In genomic region chr14:63273091-63273490, GRCh38 we compare ENCODE assay signal across 32 cellular contexts. TPM values are rescaled to one million over a fixed set of nuclear protein-coding genes. Genes with fewer than 3 reads are reported as not detected.
"Had no signal": no experiment of that assay in that cellular context is flagged by ENCODE, and none has a peak within 500 bp of the region (broad histone marks: within the 10 kb centered on the region; RNA-seq: fewer than 3 reads in every experiment).

No MANE protein-coding gene starts in this region.

- H3K4me1 ChIP-seq: foreskin keratinocyte, right lobe of liver, testis had no signal

- FAIRE-seq: bronchial epithelial cell, small intestine had no signal

- H3K4me3 ChIP-seq: coronary artery, right lobe of liver, testis had no signal

- DNase-seq: activated B cell treated with CpG ODN at 0.5 μM for 24 hours; activated CD4-positive, alpha-beta T cell treated with anti-CD3 and anti-CD28 coated beads for 36 hours; activated CD4-positive, alpha-beta T cell treated with anti-CD3 and anti-CD28 coated beads, Interleukin-2, amount 50 U/mL, for 48 hours; activated CD8-positive, alpha-beta memory T cell treated with anti-CD3 and anti-CD28 coated beads, Interleukin-2, amount 50 U/mL, for 48 hours; activated naive CD4-positive, alpha-beta T cell; activated naive CD8-positive, alpha-beta T cell treated with anti-CD3 and anti-CD28 coated beads for 36 hours; activated T-cell treated with anti-CD3 and anti-CD28 coated beads, Interleukin-2, amount 50 U/mL, for 4 hours; cerebellar nuclear complex; endodermal cell; foreskin keratinocyte; glutamatergic neuron; hippocampal formation; kidney glomerular epithelial cell; naive B cell; occipital lobe; right lobe of liver; small intestine; stimulated activated CD4-positive, alpha-beta T cell treated with anti-CD3 and anti-CD28 coated beads, Interleukin-2, amount 100 ng/mL, for 24 hours; SW 1271; T-helper 17 cell; testis; trophoblast cell had no signal

- H3K9me3 ChIP-seq: right lobe of liver, testis had no signal

- H3K36me3 ChIP-seq: right lobe of liver had no signal

- ATAC-seq: activated CD4-positive, alpha-beta T cell treated with anti-CD3 and anti-CD28 coated beads for 36 hours; activated T-cell treated with anti-CD3 and anti-CD28 coated beads, Interleukin-2, amount 50 U/mL, for 4 hours; foreskin keratinocyte; right lobe of liver; T-helper 17 cell had no signal

- H3K27me3 ChIP-seq: foreskin keratinocyte, right lobe of liver, testis had no signal

- H3K27ac ChIP-seq: epithelial cell of prostate, foreskin keratinocyte, right lobe of liver, testis had no signal

RNA-seq across cellular contexts. Expression of gene GPHB5, which starts 45.6 kb away (rescaled TPM):
- total RNA-seq: activated B cell treated with CpG ODN at 0.5 μM for 24 hours; activated CD4-positive, alpha-beta T cell treated with anti-CD3 and anti-CD28 coated beads for 36 hours; activated CD8-positive, alpha-beta memory T cell treated with anti-CD3 and anti-CD28 coated beads for 36 hours; activated naive CD8-positive, alpha-beta T cell treated with anti-CD3 and anti-CD28 coated beads for 36 hours; activated T-cell treated with anti-CD3 and anti-CD28 coated beads, Interleukin-2, amount 50 U/mL, for 4 hours; activated T-helper 2 cell treated with anti-CD3 and anti-CD28 coated beads, Interferon-gamma antibody, Interleukin-2, Interleukin-4, amounts not matched to agents 10 μg/mL and 5 μg/mL and 100 μg/mL, durations not matched to agents 14 hours and 24 hours and 36 hours; bronchial epithelial cell; endodermal cell; fibroblast of lung; foreskin keratinocyte; lower leg skin; mesenteric fat pad; mucosa of gallbladder; occipital lobe; right lobe of liver; T-helper 17 cell; testis had no signal
- polyA plus RNA-seq: fibroblast of lung, foreskin keratinocyte, neural cell, small intestine had no signal
